In genomic region chr2:36459725-36460137, GRCh38 we compare ENCODE assay signal across 9 cellular contexts.
A peak's percentile ranks its signal among the peaks of the same experiment; 100 is the strongest.
DNase-seq lines count a peak whose midpoint lies in the region; ATAC-seq and TF ChIP-seq lines count a peak whose summit lies in the region.
"Had no signal": no experiment of that assay in that cellular context is flagged by ENCODE, and none has a peak within 500 bp of the region (broad histone marks: within the 10 kb centered on the region; RNA-seq: fewer than 3 reads in every experiment).

No MANE protein-coding gene starts in this region.

- no peaks in the 10 kb centered on the region for H3K27me3 ChIP-seq in NT2/D1 (ENCODE audit: insufficient read depth, insufficient read length)
- no peaks in the 10 kb centered on the region for H3K27me3 ChIP-seq in CD8-positive, alpha-beta T cell (ENCODE audit: insufficient read depth, low read length)

- peak; percentile 26 for DNase-seq in HEK293T (ENCODE audit: extremely low spot score)
- DNase-seq in NT2/D1 (ENCODE audit: low read depth, low spot score): peak; percentile 77
- DNase-seq in fibroblast of peridontal ligament (ENCODE audit: extremely low read depth): peak; percentile 53
- peak; percentile 13 for DNase-seq in progenitor cell of endocrine pancreas (ENCODE audit: low spot score, unreplicated experiment)
- DNase-seq in AML-193 (lab: John Stamatoyannopoulos, UW): no peak
- no peak for DNase-seq in CD8-positive, alpha-beta T cell

- no peak overlapping the region for H3K9ac ChIP-seq in NT2/D1 (ENCODE audit: insufficient read length, low read depth)

- no peak overlapping the region for H3K27ac Mint-ChIP-seq in progenitor cell of endocrine pancreas
- H3K27ac Mint-ChIP-seq in CD8-positive, alpha-beta T cell: no peak overlapping the region
- H3K27ac Mint-ChIP-seq: T-helper 1 cell treated with Interleukin-12 subunit alpha and Interleukin-12 subunit beta and Interleukin-4 antibody, amounts not matched to agents 30 μg/mL and 1 μg/mL, for 36 hours had no signal

- peak; percentile 63 for TF ChIP-seq CTCF in progenitor cell of endocrine pancreas (IDR thresholded peaks at IDR 0.05; ENCODE audit: unreplicated experiment)
- no peak for TF ChIP-seq CTCF in CD8-positive, alpha-beta T cell (IDR thresholded peaks at IDR 0.05)

- peaks cover 2% of the 10 kb centered on the region for H3K36me3 Mint-ChIP-seq in progenitor cell of endocrine pancreas (ENCODE audit: insufficient read depth)
- H3K36me3 Mint-ChIP-seq in CD8-positive, alpha-beta T cell: no peaks in the 10 kb centered on the region

- H3K27me3 Mint-ChIP-seq in progenitor cell of endocrine pancreas: no peaks in the 10 kb centered on the region
- H3K27me3 Mint-ChIP-seq in CD8-positive, alpha-beta T cell (ENCODE audit: low read depth): no peaks in the 10 kb centered on the region

- peaks cover 4% of the 10 kb centered on the region for H3K4me1 ChIP-seq in NT2/D1 (ENCODE audit: insufficient read depth, insufficient read length)
- no peaks in the 10 kb centered on the region for H3K4me1 ChIP-seq in CD8-positive, alpha-beta T cell (ENCODE audit: insufficient read depth, low read length)

- CTCF ChIA-PET in HEK293T (lab: Yijun Ruan, JAX): interaction anchor here (0.5 to 1.5 kb wide), 11 partner anchors 18 to 116 kb away, joined by 3 to 9 read pairs (median 3); partner anchors contain the start of gene CRIM1
- CTCF ChIA-PET in CD8-positive, alpha-beta T cell (lab: Charles Lee): no interaction called here

- H3K36me3 ChIP-seq in NT2/D1 (ENCODE audit: insufficient read depth, insufficient read length, low read length): peaks cover 33% of the 10 kb centered on the region
- H3K36me3 ChIP-seq in CD8-positive, alpha-beta T cell (ENCODE audit: insufficient read depth, low read length): no peaks in the 10 kb centered on the region

- POLR2A ChIA-PET in HEK293T (lab: Yijun Ruan, JAX): interaction anchor here (1.0 kb wide), 1 partner anchor 105 kb away, joined by 3 read pairs; the partner anchor contains the start of gene CRIM1
- POLR2A ChIA-PET in CD8-positive, alpha-beta T cell (lab: Charles Lee): no interaction called here

- no peak for ATAC-seq in CD8-positive, alpha-beta T cell
- no peak for ATAC-seq in GM19455 (IDR thresholded peaks at IDR 0.05; ENCODE audit: unreplicated experiment)
- ATAC-seq in activated CD4-positive, CD25-positive, alpha-beta regulatory T cell treated with anti-CD3 and anti-CD28 coated beads, Interleukin-2, amount 50 U/mL, for 24 hours: no peak

- no peaks in the 10 kb centered on the region for H3K9me3 Mint-ChIP-seq in progenitor cell of endocrine pancreas (ENCODE audit: low read depth)
- H3K9me3 Mint-ChIP-seq in CD8-positive, alpha-beta T cell: no peaks in the 10 kb centered on the region
- H3K9me3 Mint-ChIP-seq: T-helper 1 cell treated with Interleukin-12 subunit alpha and Interleukin-12 subunit beta and Interleukin-4 antibody, amounts not matched to agents 30 μg/mL and 1 μg/mL, for 36 hours had no signal

- intact Hi-C loops in CD8-positive, alpha-beta T cell (cut with DNase I, micrococcal nuclease): no loop called here

- H3K27ac ChIP-seq in CD8-positive, alpha-beta T cell (ENCODE audit: low read depth, low read length): no peak overlapping the region

- H3K9me3 ChIP-seq in NT2/D1 (ENCODE audit: insufficient read depth, low read length): no peaks in the 10 kb centered on the region
- no peaks in the 10 kb centered on the region for H3K9me3 ChIP-seq in CD8-positive, alpha-beta T cell (ENCODE audit: low read length)

- H3K4me3 Mint-ChIP-seq in progenitor cell of endocrine pancreas (ENCODE audit: low read depth): no peak overlapping the region
- H3K4me3 Mint-ChIP-seq in CD8-positive, alpha-beta T cell: no peak overlapping the region
- H3K4me3 Mint-ChIP-seq: T-helper 1 cell treated with Interleukin-12 subunit alpha and Interleukin-12 subunit beta and Interleukin-4 antibody, amounts not matched to agents 30 μg/mL and 1 μg/mL, for 36 hours had no signal

- no peak overlapping the region for H3K4me3 ChIP-seq in NT2/D1 (ENCODE audit: insufficient read length, low read depth)
- no peak overlapping the region for H3K4me3 ChIP-seq in CD8-positive, alpha-beta T cell (ENCODE audit: low read depth, low read length)

- H3K4me1 Mint-ChIP-seq in progenitor cell of endocrine pancreas (ENCODE audit: low read depth): peaks cover 12% of the 10 kb centered on the region
- H3K4me1 Mint-ChIP-seq in CD8-positive, alpha-beta T cell (ENCODE audit: low read depth): no peaks in the 10 kb centered on the region

TF ChIP-seq in HEK293T, 16 proteins besides CTCF, POLR2A, EP300 and RAD21:
- TF ChIP-seq CTBP1 (IDR thresholded peaks at IDR 0.05; ENCODE audit: borderline replicate concordance): no peak
- no peak for TF ChIP-seq NFRKB (IDR thresholded peaks at IDR 0.05)
- no peak for TF ChIP-seq FOXA1 (IDR thresholded peaks at IDR 0.05)
TF ChIP-seq in HEK293T: peak in this region for 0.

Comparison
In these comparisons a context has a peak if more than half of its experiments do, and no peak if none do; other contexts are left out.
1. DNase-seq: peak in HEK293T (single experiment), NT2/D1 (single experiment), fibroblast of peridontal ligament (single experiment) and progenitor cell of endocrine pancreas (single experiment); none in AML-193 (0 of 2) and CD8-positive, alpha-beta T cell (0 of 7).